Comparison of ENCODE assay signal across 1 cellular context in genomic region chr17:74744349-74744713, GRCh38.
TF ChIP-seq lines count a peak whose summit lies in the region.

No MANE protein-coding gene starts in this region.

TF ChIP-seq in GM23338, 12 proteins besides CTCF, POLR2A, EP300 and RAD21 (continued from another document):
- TF ChIP-seq ZNF462 (CRISPR knock-in tag; IDR thresholded peaks at IDR 0.05), result no peak
- no peak for TF ChIP-seq EZH2 (IDR thresholded peaks at IDR 0.05; ENCODE audit: low read depth, unreplicated experiment)
- TF ChIP-seq NANOG (IDR thresholded peaks at IDR 0.05; ENCODE audit: borderline replicate concordance), result no peak
- TF ChIP-seq ZNF114 (CRISPR knock-in tag; IDR thresholded peaks at IDR 0.05), result no peak
- TF ChIP-seq CREB1 (CRISPR knock-in tag; IDR thresholded peaks at IDR 0.05; ENCODE audit: low read depth), result no peak
- no peak for TF ChIP-seq ETS1 (IDR thresholded peaks at IDR 0.05)
- no peak for TF ChIP-seq POLR2AphosphoS5 (IDR thresholded peaks at IDR 0.05; ENCODE audit: low read depth)
- TF ChIP-seq STAT1 (IDR thresholded peaks at IDR 0.05; ENCODE audit: unreplicated experiment), result no peak
